Comparison of ENCODE assay signal across 24 cellular contexts in genomic region chr5:57940236-57940635, GRCh38.
"Had no signal": no experiment of that assay in that cellular context is flagged by ENCODE, and none has a peak within 500 bp of the region (broad histone marks: within the 10 kb centered on the region; RNA-seq: fewer than 3 reads in every experiment).

No MANE protein-coding gene starts in this region.

- H3K4me3 Mint-ChIP-seq: natural killer cell; stimulated activated memory B cell treated with anti-CD40 and anti-IgM and Interleukin-4, amounts not matched to agents 10 μg/mL and 1 μg/mL and 100 μg/mL, for 72 hours had no signal

- H3K27me3 Mint-ChIP-seq: stimulated activated memory B cell treated with anti-CD40 and anti-IgM and Interleukin-4, amounts not matched to agents 10 μg/mL and 1 μg/mL and 100 μg/mL, for 72 hours had no signal

- H3K27ac ChIP-seq: colonic mucosa, esophagus muscularis mucosa, foreskin keratinocyte, gastroesophageal sphincter, heart right ventricle, left lung, prostate gland, right atrium auricular region, spleen, thoracic aorta, tibial nerve, upper lobe of left lung had no signal

- H3K36me3 Mint-ChIP-seq: natural killer cell; stimulated activated memory B cell treated with anti-CD40 and anti-IgM and Interleukin-4, amounts not matched to agents 10 μg/mL and 1 μg/mL and 100 μg/mL, for 72 hours had no signal

- H3K36me3 ChIP-seq: colonic mucosa, esophagus muscularis mucosa, gastroesophageal sphincter, heart right ventricle, left lung, prostate gland, right atrium auricular region, spleen, thoracic aorta, tibial nerve, upper lobe of left lung had no signal

- H3K27me3 ChIP-seq: colonic mucosa, esophagus muscularis mucosa, foreskin keratinocyte, gastroesophageal sphincter, heart right ventricle, left lung, right atrium auricular region, spleen, tibial nerve, upper lobe of left lung had no signal

- DNase-seq: colonic mucosa; dermis blood vessel endothelial cell; effector memory CD4-positive, alpha-beta T cell; foreskin keratinocyte; glutamatergic neuron; heart right ventricle; hippocampal formation; left cardiac atrium; left lung; mesenchymal stem cell; midbrain; natural killer cell; spleen; stimulated activated CD4-positive, alpha-beta T cell treated with anti-CD3 and anti-CD28 coated beads, Interleukin-4, amount 100 ng/mL, for 4 hours; stimulated activated naive CD8-positive, alpha-beta T cell treated with anti-CD3 and anti-CD28 coated beads, Interleukin-15, Interleukin-2, amounts not matched to agents 100 U/mL and 50 U/mL, for 24 hours; upper lobe of left lung had no signal

- H3K27ac Mint-ChIP-seq: stimulated activated memory B cell treated with anti-CD40 and anti-IgM and Interleukin-4, amounts not matched to agents 10 μg/mL and 1 μg/mL and 100 μg/mL, for 72 hours had no signal

- H3K9me3 ChIP-seq: colonic mucosa, esophagus muscularis mucosa, gastroesophageal sphincter, left lung, prostate gland, right atrium auricular region, spleen, thoracic aorta, tibial nerve, upper lobe of left lung had no signal

- H3K4me1 Mint-ChIP-seq: stimulated activated memory B cell treated with anti-CD40 and anti-IgM and Interleukin-4, amounts not matched to agents 10 μg/mL and 1 μg/mL and 100 μg/mL, for 72 hours had no signal

- ATAC-seq: foreskin keratinocyte; gastroesophageal sphincter; heart right ventricle; left cardiac atrium; left lung; sciatic nerve; stimulated activated memory B cell treated with anti-CD40 and anti-IgM and Interleukin-4, amounts not matched to agents 10 μg/mL and 1 μg/mL and 100 μg/mL, for 72 hours; stimulated activated naive CD8-positive, alpha-beta T cell treated with anti-CD3 and anti-CD28 coated beads, Interleukin-15, Interleukin-2, amounts not matched to agents 100 U/mL and 50 U/mL, for 24 hours had no signal

- H3K4me3 ChIP-seq: colonic mucosa, esophagus muscularis mucosa, gastroesophageal sphincter, heart right ventricle, left lung, prostate gland, right atrium auricular region, spleen, thoracic aorta, tibial nerve, upper lobe of left lung had no signal

- H3K4me1 ChIP-seq: colonic mucosa, foreskin keratinocyte, gastroesophageal sphincter, heart right ventricle, left lung, prostate gland, right atrium auricular region, spleen, upper lobe of left lung had no signal
